In the genomic region with DNA sequence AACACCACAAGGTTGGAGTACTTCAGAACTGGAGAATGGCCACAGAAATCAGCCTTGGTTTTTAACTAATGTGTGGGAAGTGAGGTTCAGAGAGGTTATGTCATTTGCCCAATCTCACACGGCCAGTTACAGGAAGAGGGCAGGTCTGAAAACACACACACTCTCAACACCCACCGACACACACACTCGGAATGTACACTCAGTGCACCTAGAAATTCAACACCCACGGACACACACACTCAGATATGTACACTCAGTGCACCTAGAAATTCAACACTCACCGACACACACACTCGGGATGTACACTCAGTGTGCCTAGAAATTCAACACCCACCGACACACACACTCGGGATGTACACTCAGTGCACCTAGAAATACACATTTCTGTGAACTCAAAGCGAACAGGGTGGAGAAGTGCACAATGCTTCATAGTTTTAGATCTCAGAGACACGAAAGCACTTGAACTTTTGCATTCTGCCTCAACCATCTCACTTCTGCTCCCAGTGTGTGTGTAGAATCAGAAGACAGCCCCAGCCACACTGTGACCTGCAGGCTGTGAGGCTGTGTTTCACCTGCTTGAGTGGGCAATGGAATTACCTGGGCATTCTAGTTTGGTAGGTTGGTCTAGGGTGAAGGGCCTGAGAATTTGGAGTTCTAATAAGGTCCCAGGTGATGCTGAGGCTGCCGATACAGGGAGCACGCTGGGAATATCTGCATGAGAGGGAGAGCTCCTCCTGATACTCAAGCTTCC, we compare ENCODE assay signal across 19 cellular contexts.
DNase-seq lines count a peak whose midpoint lies in the region; ATAC-seq, FAIRE-seq and TF ChIP-seq lines count a peak whose summit lies in the region.
"Had no signal": no experiment of that assay in that cellular context is flagged by ENCODE, and none has a peak within 500 bp of the region (broad histone marks: within the 10 kb centered on the region; RNA-seq: fewer than 3 reads in every experiment).

No MANE protein-coding gene starts in this region.

- 0 out of 2 replicates have a peak overlapping the region, but pooled peaks have one; percentile 68 for H2AK5ac ChIP-seq in H1 (ENCODE audit: low read depth, low read length)

- H3K27ac ChIP-seq in RWPE1 (peak overlapping the region; percentile 44), H1 (ENCODE audit: low read depth, low read length) (no peak overlapping the region), stomach (peak overlapping the region in 3 of 5 donors; percentile 13 to 83 (median 33))
- H3K27ac ChIP-seq: BLaER1 treated with 17β-estradiol and CSF1 and Interleukin-3, amounts not matched to agents 10 nM and 100 nM; psoas muscle had no signal

- no peak overlapping the region for H3K23ac ChIP-seq in H1 (ENCODE audit: insufficient read length)

- H4K20me1 ChIP-seq in H1 (replicated peaks in 1 of 2; ENCODE audit: control insufficient read depth in 1 of 2, insufficient read depth in 2 of 2, low read length in 2 of 2): no peaks in the 10 kb centered on the region

- H3K4me1 ChIP-seq in H1 (replicated peaks in 1 of 4; ENCODE audit: control insufficient read depth in 3 of 4, insufficient read depth in 4 of 4, low read length in 3 of 4) (peaks cover 9 to 32% (median 14%) of the 10 kb centered on the region in 4 experiments), stomach (peaks cover 34 to 87% (median 48%) of the 10 kb centered on the region in 4 donors)

- no peaks in the 10 kb centered on the region for H3K79me1 ChIP-seq in H1 (ENCODE audit: low read depth, low read length)

- H3K4me2 ChIP-seq in H1 (ENCODE audit: insufficient read depth in 1 of 2, low read depth in 2 of 2, low read length in 2 of 2): no peak overlapping the region

- no peak overlapping the region for H2BK5ac ChIP-seq in H1 (ENCODE audit: low read depth, low read length)

- no peaks in the 10 kb centered on the region for H3K36me3 ChIP-seq in H1 (ENCODE audit: control insufficient read depth in 2 of 4, insufficient read depth in 4 of 4, low read length in 3 of 4)
- peaks cover 2 to 47% (median 20%) of the 10 kb centered on the region in 4 donors for H3K36me3 ChIP-seq in stomach

- no peak overlapping the region for H2BK20ac ChIP-seq in H1 (ENCODE audit: low read length)

- no peak overlapping the region for H3K4me3 ChIP-seq in H1 (ENCODE audit: extremely low read depth in 1 of 4, insufficient read depth in 2 of 4, low read depth in 3 of 4, low read length in 4 of 4)
- H3K4me3 ChIP-seq in stomach: no peak overlapping the region
- H3K4me3 ChIP-seq: BLaER1 treated with 17β-estradiol and CSF1 and Interleukin-3, amounts not matched to agents 10 nM and 100 nM; psoas muscle had no signal

- H3K23me2 ChIP-seq in H1 (ENCODE audit: low read depth, low read length): no peaks in the 10 kb centered on the region

- no peak overlapping the region for H4K91ac ChIP-seq in H1 (replicated peaks; ENCODE audit: insufficient read length, low read length)

- no peaks in the 10 kb centered on the region for H3K79me2 ChIP-seq in H1 (ENCODE audit: control insufficient read depth in 1 of 2, insufficient read depth in 2 of 2, low read length in 2 of 2)

- no peaks in the 10 kb centered on the region; a peak in 2 of 7 replicates for H3K27me3 ChIP-seq in H1 (replicated peaks in 1 of 4; ENCODE audit: control insufficient read depth in 3 of 4, extremely low read depth in 1 of 4, insufficient read depth in 3 of 4, low read length in 3 of 4)
- no peaks in the 10 kb centered on the region for H3K27me3 ChIP-seq in stomach
- H3K27me3 ChIP-seq: BLaER1 treated with 17β-estradiol and CSF1 and Interleukin-3, amounts not matched to agents 10 nM and 100 nM had no signal

- no peak overlapping the region for H3K14ac ChIP-seq in H1 (ENCODE audit: insufficient read length)

- TF ChIP-seq RAD21 in H1 (IDR thresholded peaks at IDR 0.05 in 1 of 2, conservative IDR thresholded peaks at IDR 0.05 in 1 of 2; ENCODE audit: low read depth in 2 of 2, low read length in 2 of 2): no peak

- peak; percentile 49 for DNase-seq in activated CD8-positive, alpha-beta memory T cell treated with anti-CD3 and anti-CD28 coated beads for 24 hours
- DNase-seq in activated CD8-positive, alpha-beta memory T cell treated with anti-CD3 and anti-CD28 coated beads, Interleukin-2, amount 50 U/mL, for 4 hours: no peak
- DNase-seq in RWPE1 (ENCODE audit: low spot score): no peak
- no peak for DNase-seq in H1 (ENCODE audit: low read depth in 1 of 2, low spot score in 2 of 2)
- DNase-seq in stomach: no peak
- DNase-seq in NCI-H748 (lab: John Stamatoyannopoulos, UW; ENCODE audit: unreplicated experiment): no peak
- DNase-seq: activated CD8-positive, alpha-beta T cell treated with anti-CD3 and anti-CD28 coated beads for 36 hours; cerebellar nuclear complex; DMS79 treated with DMSO at 0.1 percent for 48 hours; hippocampal formation; NCI-H1930; NCI-H446; NK-92 treated with Interleukin-12 subunit alpha and Interleukin-12 subunit beta, amount 100 ng/mL, for 24 hours; psoas muscle; stimulated activated CD8-positive, alpha-beta memory T cell treated with anti-CD3 and anti-CD28 coated beads, Interleukin-4, amount 100 ng/mL, for 48 hours had no signal

- H3K18ac ChIP-seq in H1 (ENCODE audit: extremely low read depth, low read length): no peak overlapping the region

- no peak overlapping the region for H2AFZ ChIP-seq in H1 (ENCODE audit: low read length)

- no peak overlapping the region for H3K4ac ChIP-seq in H1 (replicated peaks; ENCODE audit: insufficient read length, low read depth, low read length)

- H2BK15ac ChIP-seq in H1 (ENCODE audit: low read length): 0 out of 2 replicates have a peak overlapping the region, but pooled peaks have one; percentile 5

- TF ChIP-seq EP300 in H1 (IDR thresholded peaks at IDR 0.05; ENCODE audit: borderline replicate concordance in 1 of 2, low read depth in 2 of 2, low read length in 2 of 2): no peak
- TF ChIP-seq EP300 in stomach (IDR thresholded peaks at IDR 0.05): no peak

- POLR2A ChIA-PET in RWPE1 (lab: Yijun Ruan, JAX; ENCODE audit: low non-redundant PET) (no interaction called here), H1 (lab: Charles Lee; ENCODE audit: partially characterized antibody) (no interaction called here)

- FAIRE-seq in H1 (lab: Jason Lieb, UNC): no peak
- FAIRE-seq: A204.1 had no signal

- no peak overlapping the region for H2BK120ac ChIP-seq in H1 (replicated peaks; ENCODE audit: low read depth, low read length)

- H3K9me3 ChIP-seq in H1 (ENCODE audit: insufficient read depth in 2 of 2, low read depth in 1 of 2, low read length in 1 of 2) (no peaks in the 10 kb centered on the region), stomach (no peaks in the 10 kb centered on the region)
- H3K9me3 ChIP-seq: BLaER1 treated with 17β-estradiol and CSF1 and Interleukin-3, amounts not matched to agents 10 nM and 100 nM; psoas muscle had no signal

- no peak overlapping the region for H4K5ac ChIP-seq in H1 (ENCODE audit: insufficient read length, low read depth, low read length)

- H4K8ac ChIP-seq in H1 (ENCODE audit: extremely low read depth, insufficient read depth, low read length): no peak overlapping the region

- no peak overlapping the region for H3K9ac ChIP-seq in H1 (replicated peaks in 1 of 4; ENCODE audit: extremely low read depth in 1 of 4, low read depth in 3 of 4, low read length in 3 of 4)
- H3K9ac ChIP-seq: BLaER1 treated with 17β-estradiol and CSF1 and Interleukin-3, amounts not matched to agents 10 nM and 100 nM had no signal

- CTCF ChIA-PET in RWPE1 (lab: Yijun Ruan, JAX) (interaction anchor here (0.6 kb wide), 1 partner anchor 25 kb away, joined by 4 read pairs; no protein-coding TSS in a partner anchor), H1 (lab: Charles Lee; ENCODE audit: partially characterized antibody) (no interaction called here)

- no peak for ATAC-seq in HG02885 (IDR thresholded peaks at IDR 0.05; ENCODE audit: poor library complexity, unreplicated experiment)
- no peak for ATAC-seq in HG02798 (IDR thresholded peaks at IDR 0.05; ENCODE audit: poor library complexity, unreplicated experiment)
- ATAC-seq: activated CD8-positive, alpha-beta T cell treated with anti-CD3 and anti-CD28 coated beads for 36 hours; psoas muscle had no signal

- no peak overlapping the region for H3K56ac ChIP-seq in H1 (replicated peaks; ENCODE audit: insufficient read length, low read depth, low read length)

- H2BK12ac ChIP-seq in H1 (ENCODE audit: low read depth, low read length): 0 out of 2 replicates have a peak overlapping the region, but pooled peaks have one; percentile 31

- TF ChIP-seq CTCF in RWPE1 (conservative IDR thresholded peaks at IDR 0.05; ENCODE audit: low read depth) (no peak), H1 (IDR thresholded peaks at IDR 0.05; ENCODE audit: control extremely low read depth in 1 of 3, insufficient read depth in 1 of 3, low read depth in 1 of 3, low read length in 3 of 3) (no peak), stomach (IDR thresholded peaks at IDR 0.05) (no peak)

- intact Hi-C loops in stomach (cut with DNase I; ENCODE audit: low total_unique reads): no loop called here

- TF ChIP-seq POLR2A in H1 (IDR thresholded peaks at IDR 0.05; ENCODE audit: control extremely low read depth in 1 of 2, low read depth in 2 of 2, low read length in 2 of 2) (no peak), stomach (IDR thresholded peaks at IDR 0.05) (no peak)

- WGBS in H1 (ENCODE audit: extremely low coverage in 1 of 2, insufficient coverage in 1 of 2, insufficient read length in 1 of 2, insufficient replicate concordance in 2 of 2, low coverage in 1 of 2, low lambda C conversion rate in 2 of 2, missing lambda C conversion rate in 1 of 2), 2 experiments: 85% methylated on average over 12 of the region's 12 CpGs; no CpG with 5 or more reads in 1 of the 2 experiments
- 75 to 80% (median 79%) methylated on average over 11 to 12 of the region's 12 CpGs for WGBS in stomach, 5 donors
